9 cellular contexts compared by ENCODE assay signal in genomic region chr19:6801397-6802086, GRCh38. TPM values are rescaled to one million over a fixed set of nuclear protein-coding genes. Genes with fewer than 3 reads are reported as not detected.
A peak's percentile ranks its signal among the peaks of the same experiment; 100 is the strongest.
DNase-seq lines count a peak whose midpoint lies in the region; ATAC-seq and TF ChIP-seq lines count a peak whose summit lies in the region.
"Had no signal": no experiment of that assay in that cellular context is flagged by ENCODE, and none has a peak within 500 bp of the region (broad histone marks: within the 10 kb centered on the region; RNA-seq: fewer than 3 reads in every experiment).

No MANE protein-coding gene starts in this region.

- intact Hi-C loops in posterior vena cava (cut with DNase I) (no loop called here), upper lobe of right lung (cut with DNase I) (no loop called here)

- peaks cover 84% of the 10 kb centered on the region for H3K27me3 ChIP-seq in gastroesophageal sphincter
- H3K27me3 ChIP-seq in upper lobe of right lung = no peaks in the 10 kb centered on the region

- H3K9me3 ChIP-seq in gastroesophageal sphincter = peaks cover 0 to 1% (median 0%) of the 10 kb centered on the region in 3 donors
- H3K9me3 ChIP-seq in upper lobe of right lung = no peaks in the 10 kb centered on the region

- TF ChIP-seq POLR2A in gastroesophageal sphincter (IDR thresholded peaks at IDR 0.05) = no peak

- 17% methylated on average over 7 of the region's 21 CpGs; no CpG with 5 or more reads in 1 of the 2 donors for WGBS in gastroesophageal sphincter (ENCODE audit: low coverage in 1 of 2), 2 donors

- H3K4me3 ChIP-seq in gastroesophageal sphincter (peak overlapping the region in 1 of 2 donors; percentile 23), upper lobe of right lung (peak overlapping the region; percentile 40)

- no peak overlapping the region for H3K27ac ChIP-seq in gastroesophageal sphincter
- peak overlapping the region; percentile 63 for H3K27ac ChIP-seq in upper lobe of right lung

- TF ChIP-seq CTCF in gastroesophageal sphincter (IDR thresholded peaks at IDR 0.05) = no peak
- TF ChIP-seq CTCF in upper lobe of right lung (IDR thresholded peaks at IDR 0.05) = no peak

- no peaks in the 10 kb centered on the region for H3K36me3 ChIP-seq in gastroesophageal sphincter
- H3K36me3 ChIP-seq in upper lobe of right lung = no peaks in the 10 kb centered on the region

- TF ChIP-seq EP300 in gastroesophageal sphincter (IDR thresholded peaks at IDR 0.05) = no peak

- ATAC-seq in HG02571 (IDR thresholded peaks at IDR 0.05; ENCODE audit: unreplicated experiment) (peak; percentile 47), gastroesophageal sphincter (peak; percentile 10), upper lobe of right lung (peak; percentile 83)

- peak; percentile 59 for DNase-seq in DMS79 (lab: John Stamatoyannopoulos, UW)
- DNase-seq in NOMO-1 (lab: John Stamatoyannopoulos, UW; ENCODE audit: unreplicated experiment in 2 of 2) = peak; percentile 62 to 85
- peak; percentile 73 for DNase-seq in activated T-cell treated with anti-CD3 and anti-CD28 coated beads for 48 hours (ENCODE audit: low read depth)
- peak; percentile 94 for DNase-seq in posterior vena cava (ENCODE audit: low spot score)
- peak; percentile 90 for DNase-seq in upper lobe of right lung
- DNase-seq in occipital lobe (lab: John Stamatoyannopoulos, UW) = no peak

- H3K4me1 ChIP-seq in gastroesophageal sphincter (peaks cover 0 to 7% (median 3%) of the 10 kb centered on the region in 3 donors), upper lobe of right lung (peaks cover 13% of the 10 kb centered on the region)

RNA-seq across cellular contexts. Expression of gene VAV1, which starts 29.0 kb away (rescaled TPM):
- total RNA-seq in gastroesophageal sphincter = 1 to 10 TPM; 2.3 to 7.8 (median 5.7) TPM
- total RNA-seq in posterior vena cava = 1 to 10 TPM; 6.4 to 7.8 TPM
- 31.6 TPM for total RNA-seq in upper lobe of right lung
- total RNA-seq in occipital lobe = 2.5 TPM
- total RNA-seq: LHCN-M2 had no signal

RNA-seq across cellular contexts. Expression of gene SH2D3A, which starts 34.3 kb away (rescaled TPM):
- 1 to 10 TPM in 2 of 4 donors, under 1 TPM in 1, not detected in 1; 0.78 to 5.8 (median 1.7) TPM for total RNA-seq in gastroesophageal sphincter
- total RNA-seq in posterior vena cava = under 1 TPM; 0.37 to 0.52 TPM
- total RNA-seq in upper lobe of right lung = 26.0 TPM
- not detected for total RNA-seq in occipital lobe
- total RNA-seq: LHCN-M2 had no signal

Comparison
In these comparisons a context has a peak if more than half of its experiments do, and no peak if none do; other contexts are left out.
1. ATAC-seq: peak in every context shown above with its lines; median percentile 83 in upper lobe of right lung; 47 in HG02571; 10 in gastroesophageal sphincter.